Comparison of ENCODE assay signal across 12 cellular contexts in genomic region chr12:56163533-56164344, GRCh38. TPM values are rescaled to one million over a fixed set of nuclear protein-coding genes. Genes with fewer than 3 reads are reported as not detected.
DNase-seq lines count a peak whose midpoint lies in the region; ATAC-seq and TF ChIP-seq lines count a peak whose summit lies in the region.
"Had no signal": no experiment of that assay in that cellular context is flagged by ENCODE, and none has a peak within 500 bp of the region (broad histone marks: within the 10 kb centered on the region; RNA-seq: fewer than 3 reads in every experiment).

No MANE protein-coding gene starts in this region.

- TF ChIP-seq CTCF in stomach (IDR thresholded peaks at IDR 0.05) (no peak), brain microvascular endothelial cell (IDR thresholded peaks at IDR 0.05; ENCODE audit: low read depth, low read length, missing control alignments) (no peak)

- H3K4me1 Mint-ChIP-seq in activated naive CD4-positive, alpha-beta T cell treated with anti-CD3 and anti-CD28 coated beads, Interleukin-2, amount 10 ng/mL, durations not matched to agents 7 days and 5 days, result peaks cover 23% of the 10 kb centered on the region

- DNase-seq in activated naive CD4-positive, alpha-beta T cell treated with anti-CD3 and anti-CD28 coated beads, Interleukin-2, amount 10 ng/mL, durations not matched to agents 7 days and 5 days, result no peak
- DNase-seq in activated naive CD4-positive, alpha-beta T cell (lab: John Stamatoyannopoulos, UW), result no peak
- DNase-seq in erythroblast (lab: John Stamatoyannopoulos, UW) (no peak), stomach (no peak), brain microvascular endothelial cell (no peak)
- DNase-seq in activated CD4-positive, alpha-beta T cell treated with anti-CD3 and anti-CD28 coated beads, Interleukin-2, amount 50 U/mL, for 4 hours, result no peak
- DNase-seq in stimulated activated CD4-positive, alpha-beta T cell treated with anti-CD3 and anti-CD28 coated beads, Interleukin-4, amount 100 ng/mL, for 1 hour, result no peak
- DNase-seq: activated CD4-positive, CD25-positive, alpha-beta regulatory T cell treated with anti-CD3 and anti-CD28 coated beads, Interleukin-2, amount 50 U/mL, for 72 hours; midbrain; NCI-H345; SHP77 had no signal

- TF ChIP-seq EP300 in stomach (IDR thresholded peaks at IDR 0.05), result no peak

- H3K9me3 Mint-ChIP-seq in activated naive CD4-positive, alpha-beta T cell treated with anti-CD3 and anti-CD28 coated beads, Interleukin-2, amount 10 ng/mL, durations not matched to agents 7 days and 5 days, result no peaks in the 10 kb centered on the region

- H3K36me3 Mint-ChIP-seq in activated naive CD4-positive, alpha-beta T cell treated with anti-CD3 and anti-CD28 coated beads, Interleukin-2, amount 10 ng/mL, durations not matched to agents 7 days and 5 days, result peaks cover 74% of the 10 kb centered on the region

- in situ Hi-C loops in brain microvascular endothelial cell (cut with HindIII; ENCODE audit: low pct_ligation_motif_present, low sequenced_read_pairs), result no loop called here

- ATAC-seq in SK-N-SH treated with all-trans-retinoic acid at 6 μM for 48 hours, result peak; percentile 2; the same call in 2 of the 3 replicates

- intact Hi-C loops in stomach (cut with DNase I; ENCODE audit: low total_unique reads), result loop anchor here (5.0 kb wide), 1 partner anchor 41 kb away; no protein-coding TSS in a partner anchor

- no peaks in the 10 kb centered on the region for H3K27me3 ChIP-seq in stomach
- H3K27me3 ChIP-seq in brain microvascular endothelial cell (replicated peaks), result no peaks in the 10 kb centered on the region

- no peak overlapping the region for H3K4me3 Mint-ChIP-seq in activated naive CD4-positive, alpha-beta T cell treated with anti-CD3 and anti-CD28 coated beads, Interleukin-2, amount 10 ng/mL, durations not matched to agents 7 days and 5 days

- no peaks in the 10 kb centered on the region for H3K9me3 ChIP-seq in stomach

- no peaks in the 10 kb centered on the region for H3K27me3 Mint-ChIP-seq in activated naive CD4-positive, alpha-beta T cell treated with anti-CD3 and anti-CD28 coated beads, Interleukin-2, amount 10 ng/mL, durations not matched to agents 7 days and 5 days

- H3K27ac Mint-ChIP-seq in activated naive CD4-positive, alpha-beta T cell treated with anti-CD3 and anti-CD28 coated beads, Interleukin-2, amount 10 ng/mL, durations not matched to agents 7 days and 5 days, result peak overlapping the region; percentile 70

- H3K27ac ChIP-seq in stomach (peak overlapping the region in 4 of 5 donors; percentile 49 to 99 (median 95)), brain microvascular endothelial cell (no peak overlapping the region)

- H3K4me3 ChIP-seq in stomach, result no peak overlapping the region
- no peak overlapping the region for H3K4me3 ChIP-seq in brain microvascular endothelial cell (ENCODE audit: low read depth, low read length)

- CTCF ChIA-PET in activated naive CD4-positive, alpha-beta T cell treated with anti-CD3 and anti-CD28 coated beads, Interleukin-2, amount 10 ng/mL, durations not matched to agents 7 days and 5 days (lab: Charles Lee), result interaction anchor here (3.5 kb wide), 1 partner anchor 37 kb away, joined by 21 read pairs; the partner anchor contains the start of gene ESYT1

- H3K4me1 ChIP-seq in stomach, result peaks cover 31 to 54% (median 40%) of the 10 kb centered on the region in 4 donors

- peak; percentile 36 for TF ChIP-seq POLR2A in erythroblast (IDR thresholded peaks at IDR 0.05; ENCODE audit: low read length)
- TF ChIP-seq POLR2A in stomach (IDR thresholded peaks at IDR 0.05), result no peak

- peaks cover 87 to 95% (median 93%) of the 10 kb centered on the region in 4 donors for H3K36me3 ChIP-seq in stomach
- H3K36me3 ChIP-seq in brain microvascular endothelial cell (replicated peaks), result peaks cover 78% of the 10 kb centered on the region

- 55 to 76% (median 69%) methylated on average over 11 of the region's 11 CpGs for WGBS in stomach, 5 donors

TF ChIP-seq in SK-N-SH treated with all-trans-retinoic acid at 6 μM for 48 hours, 23 proteins besides CTCF, POLR2A, EP300 and RAD21:
- TF ChIP-seq ARNTL (CRISPR knock-in tag; IDR thresholded peaks at IDR 0.05; ENCODE audit: borderline replicate concordance, low read depth), result no peak
- TF ChIP-seq BACH2 (CRISPR knock-in tag; IDR thresholded peaks at IDR 0.05; ENCODE audit: borderline replicate concordance), result no peak
- TF ChIP-seq ZFP3 (CRISPR knock-in tag; IDR thresholded peaks at IDR 0.05), result no peak
- no peak for TF ChIP-seq PPARA (CRISPR knock-in tag; IDR thresholded peaks at IDR 0.05; ENCODE audit: borderline replicate concordance)
- peak; percentile 38; the same call in 1 of the 2 replicates for TF ChIP-seq TOX (CRISPR knock-in tag; IDR thresholded peaks at IDR 0.05; ENCODE audit: borderline replicate concordance)
- TF ChIP-seq TSHZ2 (CRISPR knock-in tag; IDR thresholded peaks at IDR 0.05), result no peak

RNA-seq across cellular contexts. Expression of gene MYL6, which starts 5.6 kb away (rescaled TPM):
- 1,000 to 10,000 TPM; 1,132 to 3,648 (median 2,772) TPM for total RNA-seq in stomach
- polyA plus RNA-seq in stomach, result 1,000 to 10,000 TPM; 3,181 to 4,672 (median 3,569) TPM

RNA-seq across cellular contexts. Expression of gene MYL6B, which starts 11.4 kb away (rescaled TPM):
- 10 to 100 TPM in 3 of 5 donors, 1 to 10 TPM in 1, not detected in 1; 4.9 to 24.3 (median 20.6) TPM for total RNA-seq in stomach
- 10 to 100 TPM; 53.4 to 98.1 (median 60.2) TPM for polyA plus RNA-seq in stomach

RNA-seq across cellular contexts. Expression of gene SMARCC2, which starts 25.5 kb away (rescaled TPM):
- total RNA-seq in stomach, result 100 to 1,000 TPM in 2 of 5 donors, 10 to 100 TPM in 3; 58.0 to 131 (median 72.1) TPM
- 10 to 100 TPM; 12.5 to 25.7 (median 20.1) TPM for polyA plus RNA-seq in stomach

RNA-seq across cellular contexts. Expression of gene ESYT1, which starts 35.7 kb away (rescaled TPM):
- total RNA-seq in stomach, result 100 to 1,000 TPM in 1 of 5 donors, 10 to 100 TPM in 4; 23.3 to 142 (median 63.7) TPM
- polyA plus RNA-seq in stomach, result 10 to 100 TPM in 2 of 3 donors, 1 to 10 TPM in 1; 8.6 to 32.8 (median 13.8) TPM

RNA-seq across cellular contexts. Expression of gene ZC3H10, which starts 45.7 kb away (rescaled TPM):
- 1 to 10 TPM in 3 of 5 donors, under 1 TPM in 2; under 0.01 to 5.8 (median 3.1) TPM for total RNA-seq in stomach
- polyA plus RNA-seq in stomach, result 1 to 10 TPM; 1.5 to 2.2 (median 1.8) TPM
